In the genomic region with DNA sequence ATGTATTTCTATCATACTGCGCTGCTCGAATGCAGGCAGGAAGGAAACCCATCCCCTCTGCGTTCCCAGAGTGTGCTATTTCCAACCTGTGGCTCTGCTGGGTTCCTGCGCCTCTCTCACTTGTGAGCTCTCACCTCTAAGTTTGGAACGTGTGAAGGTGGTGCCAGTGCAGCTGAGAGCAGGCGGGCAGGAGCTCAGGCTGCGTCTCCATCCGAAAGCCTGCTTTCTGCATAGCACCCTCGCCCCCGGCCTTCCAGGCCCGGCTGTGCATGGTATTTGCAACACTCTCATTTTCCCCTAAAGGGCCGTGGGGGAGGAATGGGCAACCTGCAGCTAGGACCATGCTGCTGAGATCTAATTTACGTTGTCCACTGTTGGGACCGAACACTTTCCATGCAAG, we compare ENCODE assay signal across 22 cellular contexts.
"Had no signal": no experiment of that assay in that cellular context is flagged by ENCODE, and none has a peak within 500 bp of the region (broad histone marks: within the 10 kb centered on the region; RNA-seq: fewer than 3 reads in every experiment).

No MANE protein-coding gene starts in this region.

- H3K4me1 ChIP-seq: breast epithelium, right lobe of liver, testis, vagina had no signal

- H3K27ac ChIP-seq: breast epithelium, right lobe of liver, skin epidermis, testis, vagina had no signal

- DNase-seq: activated CD4-positive, alpha-beta T cell treated with anti-CD3 and anti-CD28 coated beads, Interleukin-2, amount 50 U/mL, for 4 hours; activated CD8-positive, alpha-beta memory T cell treated with anti-CD3 and anti-CD28 coated beads for 24 hours; activated CD8-positive, alpha-beta memory T cell treated with anti-CD3 and anti-CD28 coated beads, Interleukin-2, amount 50 U/mL, for 4 hours; activated naive CD4-positive, alpha-beta T cell; activated naive CD8-positive, alpha-beta T cell treated with anti-CD3 and anti-CD28 coated beads, Interleukin-2, amount 10 ng/mL, durations not matched to agents 7 days and 5 days; activated T-cell treated with anti-CD3 and anti-CD28 coated beads, Interleukin-2, amount 50 U/mL, for 24 hours; amniotic stem cell; effector memory CD8-positive, alpha-beta T cell; glutamatergic neuron; left ventricle myocardium superior; mammary epithelial cell; midbrain; right lobe of liver; stimulated activated CD4-positive, alpha-beta T cell treated with anti-CD3 and anti-CD28 coated beads, Interleukin-15, amount 100 ng/mL, for 24 hours; testis; trophoblast cell had no signal

- H3K27me3 ChIP-seq: breast epithelium, right lobe of liver, testis, vagina had no signal

- H3K9me3 ChIP-seq: right lobe of liver, testis, vagina had no signal

- FAIRE-seq: colon, endothelial cell of umbilical vein, frontal cortex had no signal

- H3K4me3 ChIP-seq: breast epithelium, right lobe of liver, skin epidermis, testis, vagina had no signal

- H3K36me3 ChIP-seq: breast epithelium, right lobe of liver, vagina had no signal
